ENCODE assay signal across 8 cellular contexts in genomic region chr16:73037331-73037745, GRCh38. TPM values are rescaled to one million over a fixed set of nuclear protein-coding genes. Genes with fewer than 3 reads are reported as not detected.
DNase-seq lines count a peak whose midpoint lies in the region; ATAC-seq, FAIRE-seq and TF ChIP-seq lines count a peak whose summit lies in the region.
"Had no signal": no experiment of that assay in that cellular context is flagged by ENCODE, and none has a peak within 500 bp of the region (broad histone marks: within the 10 kb centered on the region; RNA-seq: fewer than 3 reads in every experiment).

No MANE protein-coding gene starts in this region.

- H3K56ac ChIP-seq in H9 (ENCODE audit: insufficient read length, low read depth, low read length), result no peak overlapping the region

- H3K27me3 ChIP-seq in H9 (ENCODE audit: insufficient read depth, low read length), result peaks cover 61% of the 10 kb centered on the region
- H3K27me3 ChIP-seq in stomach, result no peaks in the 10 kb centered on the region
- no peaks in the 10 kb centered on the region for H3K27me3 ChIP-seq in foreskin keratinocyte
- no peaks in the 10 kb centered on the region for H3K27me3 ChIP-seq in Peyer's patch

- TF ChIP-seq EP300 in stomach (IDR thresholded peaks at IDR 0.05), result no peak

- H3K4me2 ChIP-seq in H9 (ENCODE audit: insufficient read depth, insufficient read length, low read length), result peak overlapping the region; percentile 29

- no peaks in the 10 kb centered on the region for H3K79me2 ChIP-seq in H9 (ENCODE audit: insufficient read depth, low read length)

- H3K27ac ChIP-seq in H9 (ENCODE audit: insufficient read length, low read depth, low read length), result no peak overlapping the region
- H3K27ac ChIP-seq in kidney (ENCODE audit: low read depth in 2 of 2, low read length in 2 of 2), result peak overlapping the region; percentile 63 to 83
- peak overlapping the region; percentile 4 to 61 (median 25) for H3K27ac ChIP-seq in stomach
- H3K27ac ChIP-seq in foreskin keratinocyte, result no peak overlapping the region
- H3K27ac ChIP-seq in Peyer's patch, result no peak overlapping the region

- H3K18ac ChIP-seq in H9 (ENCODE audit: insufficient read length, low read depth, low read length), result no peak overlapping the region

- peak overlapping the region in 1 of 2 experiments; percentile 68; a peak in 1 of 5 replicates for H3K4me3 Mint-ChIP-seq in H9

- H4K20me1 ChIP-seq in H9 (ENCODE audit: control insufficient read depth, insufficient read depth, insufficient read length), result no peaks in the 10 kb centered on the region

- H3K27ac Mint-ChIP-seq in H9, result no peak overlapping the region

- peaks cover 86 to 90% of the 10 kb centered on the region in 2 experiments for H3K4me1 Mint-ChIP-seq in H9

- no peak overlapping the region for H2AK5ac ChIP-seq in H9 (ENCODE audit: insufficient read length, low read length)

- WGBS in H9 (ENCODE audit: extremely low coverage, insufficient read length, low lambda C conversion rate), result no CpG with 5 or more reads among the region's 5 CpGs
- 8 to 34% (median 18%) methylated on average over 5 of the region's 5 CpGs for WGBS in stomach, 5 donors

- H4K5ac ChIP-seq in H9 (ENCODE audit: insufficient read length, low read depth, low read length), result no peak overlapping the region

- no peak for FAIRE-seq in kidney (lab: Jason Lieb, UNC)
- FAIRE-seq: islet of Langerhans had no signal

- peaks cover 0 to 2% (median 0%) of the 10 kb centered on the region in 3 experiments; a peak in 3 of 7 replicates for H3K36me3 Mint-ChIP-seq in H9 (ENCODE audit: insufficient read depth in 1 of 3, low read depth in 3 of 3)

- no peak for TF ChIP-seq CTCF in H9 (conservative IDR thresholded peaks at IDR 0.05)
- TF ChIP-seq CTCF in kidney (IDR thresholded peaks at IDR 0.05; ENCODE audit: borderline replicate concordance, extremely low read depth, insufficient read depth), result no peak
- TF ChIP-seq CTCF in stomach (IDR thresholded peaks at IDR 0.05), result no peak
- no peak for TF ChIP-seq CTCF in foreskin keratinocyte (conservative IDR thresholded peaks at IDR 0.05)
- TF ChIP-seq CTCF in Peyer's patch (IDR thresholded peaks at IDR 0.05), result no peak

- H3K23me2 ChIP-seq in H9 (ENCODE audit: insufficient read length, low read depth, low read length, poor library complexity, severe bottlenecking), result peaks cover 3% of the 10 kb centered on the region

- H3K9me3 Mint-ChIP-seq in H9, result peaks cover 2 to 11% of the 10 kb centered on the region in 2 experiments; a peak in 2 of 5 replicates

- no peak overlapping the region for H2BK12ac ChIP-seq in H9 (ENCODE audit: insufficient read length, low read depth, low read length)

- H2AFZ ChIP-seq in H9 (ENCODE audit: low read length), result no peak overlapping the region

- no peak overlapping the region for H3K14ac ChIP-seq in H9 (ENCODE audit: insufficient read depth, low read length)

- no peak overlapping the region for H3T11ph ChIP-seq in H9 (ENCODE audit: low read length)

- H3K27me3 Mint-ChIP-seq in H9 (ENCODE audit: low read depth), result peaks cover 97% of the 10 kb centered on the region

- no peaks in the 10 kb centered on the region for H3K79me1 ChIP-seq in H9 (ENCODE audit: insufficient read depth, low read depth, low read length, poor library complexity, severe bottlenecking)

- DNase-seq in H9 (no peak), RPMI8226 (peak; percentile 31), kidney (no peak), stomach (peak; percentile 54), foreskin keratinocyte (no peak), Peyer's patch (no peak), NCI-H128 (lab: John Stamatoyannopoulos, UW; ENCODE audit: unreplicated experiment) (no peak)

- no peak overlapping the region for H2BK15ac ChIP-seq in H9 (ENCODE audit: low read depth, low read length)

- no peak overlapping the region for H2BK20ac ChIP-seq in H9 (ENCODE audit: low read depth, low read length, poor library complexity, severe bottlenecking)

- H2BK120ac ChIP-seq in H9 (ENCODE audit: low read depth, low read length, poor library complexity, severe bottlenecking), result no peak overlapping the region

- H3K36me3 ChIP-seq in kidney (ENCODE audit: control insufficient read depth in 1 of 2, insufficient read depth in 2 of 2, low read length in 2 of 2) (no peaks in the 10 kb centered on the region), stomach (no peaks in the 10 kb centered on the region), Peyer's patch (no peaks in the 10 kb centered on the region)

- H3K4me3 ChIP-seq in kidney (ENCODE audit: low read length in 2 of 2), result no peak overlapping the region
- H3K4me3 ChIP-seq in stomach, result no peak overlapping the region
- no peak overlapping the region for H3K4me3 ChIP-seq in Peyer's patch

- no peak for ATAC-seq in foreskin keratinocyte

- intact Hi-C loops in kidney (cut with DNase I) (no loop called here), stomach (cut with DNase I; ENCODE audit: low total_unique reads) (no loop called here)

- H3K9ac ChIP-seq in H9 (ENCODE audit: extremely low read depth, insufficient read length, low read length) (no peak overlapping the region), kidney (ENCODE audit: low read length in 2 of 2) (no peak overlapping the region)

- no peak overlapping the region for H4K8ac ChIP-seq in H9 (replicated peaks; ENCODE audit: insufficient read length, low read depth, low read length)

- TF ChIP-seq POLR2A in stomach (IDR thresholded peaks at IDR 0.05), result no peak
- TF ChIP-seq POLR2A in Peyer's patch (IDR thresholded peaks at IDR 0.05), result no peak

- no peak overlapping the region for H3K4ac ChIP-seq in H9 (ENCODE audit: low read depth, low read length)

- H3K23ac ChIP-seq in H9 (ENCODE audit: insufficient read length, low read depth, low read length), result no peak overlapping the region

- no peaks in the 10 kb centered on the region for H3K9me3 ChIP-seq in H9 (ENCODE audit: control insufficient read depth, low read depth, low read length)
- no peaks in the 10 kb centered on the region for H3K9me3 ChIP-seq in kidney (ENCODE audit: control insufficient read depth in 1 of 2, low read length in 2 of 2)
- H3K9me3 ChIP-seq in stomach, result no peaks in the 10 kb centered on the region
- no peaks in the 10 kb centered on the region for H3K9me3 ChIP-seq in Peyer's patch

- H4K91ac ChIP-seq in H9 (ENCODE audit: insufficient read length, low read depth, low read length), result no peak overlapping the region

- no peak overlapping the region for H2BK5ac ChIP-seq in H9 (ENCODE audit: insufficient read length, low read length)

- H3K4me1 ChIP-seq in H9 (ENCODE audit: insufficient read depth, low read length) (peaks cover 23% of the 10 kb centered on the region; the same call in 1 of the 2 replicates), kidney (ENCODE audit: control insufficient read depth in 1 of 2, insufficient read depth in 1 of 2, low read depth in 1 of 2, low read length in 2 of 2) (peaks cover 16 to 32% of the 10 kb centered on the region in 2 donors), stomach (peaks cover 28 to 71% (median 57%) of the 10 kb centered on the region in 4 donors), foreskin keratinocyte (peaks cover 12% of the 10 kb centered on the region), Peyer's patch (peaks cover 0 to 5% (median 0%) of the 10 kb centered on the region in 4 donors)

RNA-seq across cellular contexts. Expression of gene ZFHX3, which starts 10.6 kb away (rescaled TPM):
- total RNA-seq in H9 (2021) (1.1 and 1.5 TPM in 2 replicates), kidney (29.3 TPM), stomach (10 to 100 TPM; 11.7 to 27.5 (median 13.6) TPM), foreskin keratinocyte (5.9 and 8.9 TPM in 2 replicates), Peyer's patch (10 to 100 TPM in 3 of 4 donors, 1 to 10 TPM in 1; 6.3 to 39.6 (median 14.6) TPM)
- polyA plus RNA-seq in kidney (ENCODE audit: insufficient read depth, low read depth, low replicate concordance) (2.3 TPM), stomach (1 to 10 TPM; 1.1 to 2.1 (median 1.5) TPM), foreskin keratinocyte (1.1 and 1.2 TPM in 2 replicates)

Comparison
In these comparisons a context has a peak if more than half of its experiments do, and no peak if none do; other contexts are left out.
1. DNase-seq: peak in RPMI8226 (single experiment) and stomach (single experiment); none in H9 (single experiment), kidney (single experiment), foreskin keratinocyte (0 of 2), Peyer's patch (0 of 3) and NCI-H128 (single experiment).
2. H3K27ac ChIP-seq: peak in kidney (2 of 2) and stomach (5 of 5); none in H9 (single experiment), foreskin keratinocyte (single experiment) and Peyer's patch (0 of 4).